17 cellular contexts compared by ENCODE assay signal in the genomic region with DNA sequence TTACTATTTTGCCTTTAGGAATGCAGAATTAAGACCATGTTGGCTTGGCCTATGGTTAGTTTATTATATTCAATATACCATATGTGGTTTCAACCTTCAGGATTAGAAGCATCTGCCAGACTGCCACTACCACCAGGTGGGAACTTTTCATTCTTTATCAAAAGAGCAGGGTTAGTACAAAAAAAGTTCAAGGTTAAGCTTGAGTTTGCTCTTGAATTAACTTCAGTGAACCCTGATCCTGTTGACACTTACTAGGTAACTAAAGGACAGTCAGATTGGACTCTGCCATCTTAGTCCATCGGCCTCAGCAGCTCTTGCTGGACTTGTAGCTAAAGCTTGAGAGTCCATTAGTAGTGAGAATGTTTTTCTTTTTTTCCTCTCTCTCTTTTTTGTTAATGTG.
"Had no signal": no experiment of that assay in that cellular context is flagged by ENCODE, and none has a peak within 500 bp of the region (broad histone marks: within the 10 kb centered on the region; RNA-seq: fewer than 3 reads in every experiment).

No MANE protein-coding gene starts in this region.

- H3K4me3 ChIP-seq: suprapubic skin had no signal

- H3K36me3 ChIP-seq: neutrophil, suprapubic skin had no signal

- ATAC-seq: activated CD4-positive, alpha-beta T cell treated with anti-CD3 and anti-CD28 coated beads for 36 hours; activated CD8-positive, alpha-beta T cell treated with anti-CD3 and anti-CD28 coated beads for 36 hours; naive thymus-derived CD4-positive, alpha-beta T cell; right cardiac atrium; stimulated activated naive CD8-positive, alpha-beta T cell treated with anti-CD3 and anti-CD28 coated beads, Interleukin-15, Interleukin-2, amounts not matched to agents 100 U/mL and 50 U/mL, for 24 hours; T-cell had no signal

- FAIRE-seq: astrocyte had no signal

- H3K27me3 ChIP-seq: neutrophil, suprapubic skin had no signal

- H3K9me3 ChIP-seq: neutrophil, suprapubic skin had no signal

- DNase-seq: activated CD4-positive, alpha-beta T cell treated with anti-CD3 and anti-CD28 coated beads for 36 hours; activated CD8-positive, alpha-beta memory T cell treated with anti-CD3 and anti-CD28 coated beads, Interleukin-2, amount 50 U/mL, for 4 hours; activated CD8-positive, alpha-beta T cell treated with anti-CD3 and anti-CD28 coated beads for 36 hours; activated naive CD4-positive, alpha-beta T cell; caudate nucleus; cortex of kidney; effector memory CD4-positive, alpha-beta T cell; hypothalamus; naive thymus-derived CD4-positive, alpha-beta T cell; right cardiac atrium; stimulated activated CD4-positive, alpha-beta T cell treated with anti-CD3 and anti-CD28 coated beads, Interleukin-12 subunit alpha, Interleukin-12 subunit beta, amount 100 ng/mL, for 4 hours; stimulated activated naive CD8-positive, alpha-beta T cell treated with anti-CD3 and anti-CD28 coated beads, Interleukin-15, Interleukin-2, amounts not matched to agents 100 U/mL and 50 U/mL, for 24 hours; T-cell had no signal

- H3K27ac ChIP-seq: neutrophil, suprapubic skin, VCaP had no signal
